Comparison of ENCODE assay signal across 26 cellular contexts in genomic region chr17:73616120-73616872, GRCh38. TPM values are rescaled to one million over a fixed set of nuclear protein-coding genes. Genes with fewer than 3 reads are reported as not detected.
A peak's percentile ranks its signal among the peaks of the same experiment; 100 is the strongest.
DNase-seq lines count a peak whose midpoint lies in the region; ATAC-seq, FAIRE-seq and TF ChIP-seq lines count a peak whose summit lies in the region.
"Had no signal": no experiment of that assay in that cellular context is flagged by ENCODE, and none has a peak within 500 bp of the region (broad histone marks: within the 10 kb centered on the region; RNA-seq: fewer than 3 reads in every experiment).

No MANE protein-coding gene starts in this region.

- no peak for DNase-seq in bronchial epithelial cell (ENCODE audit: low read depth)
- DNase-seq in stimulated activated effector memory CD8-positive, alpha-beta T cell treated with anti-CD3 and anti-CD28 coated beads, Interleukin-12 subunit alpha, Interleukin-12 subunit beta, amount 100 ng/mL, for 72 hours (ENCODE audit: low spot score in 2 of 2) = no peak
- no peak for DNase-seq in CD8-positive, alpha-beta memory T cell
- no peak for DNase-seq in HUDEP-2 (lab: John Stamatoyannopoulos, UW; ENCODE audit: unreplicated experiment in 76 of 76)
- DNase-seq: activated CD4-positive, alpha-beta T cell treated with anti-CD3 and anti-CD28 coated beads for 4 hours; activated naive CD4-positive, alpha-beta T cell treated with anti-CD3 and anti-CD28 coated beads, Interleukin-2, amount 10 ng/mL, durations not matched to agents 7 days and 5 days; activated T-cell treated with anti-CD3 and anti-CD28 coated beads, Interleukin-2, amount 50 U/mL, for 72 hours; aorta; CD4-positive, alpha-beta memory T cell; effector CD8-positive, alpha-beta T cell; foreskin keratinocyte; GF-D8; naive B cell; NCI-H187 treated with DMSO at 0.1 percent for 48 hours; NCI-H2227 treated with DMSO at 0.1 percent for 48 hours; SJCRH30; stimulated activated CD4-positive, alpha-beta T cell treated with anti-CD3 and anti-CD28 coated beads, Interleukin-1b, Interleukin-23, amount 100 ng/mL, for 48 hours; T-cell; testis had no signal

- TF ChIP-seq CTCF in bronchial epithelial cell (IDR thresholded peaks at IDR 0.05; ENCODE audit: insufficient read depth, low read length, severe bottlenecking) = no peak

- no peak overlapping the region for H3K4me3 ChIP-seq in HUES64 (ENCODE audit: low read length)
- H3K4me3 ChIP-seq in bronchial epithelial cell (ENCODE audit: low read depth, low read length) = no peak overlapping the region
- H3K4me3 ChIP-seq in mesodermal cell (ENCODE audit: extremely low read depth, insufficient read depth, low read length, poor library complexity, severe bottlenecking) = no peak overlapping the region
- H3K4me3 ChIP-seq in CD8-positive, alpha-beta memory T cell (ENCODE audit: low read length) = no peak overlapping the region
- H3K4me3 ChIP-seq: SJCRH30, testis had no signal

- peak overlapping the region; percentile 34 for H3K27ac Mint-ChIP-seq in stimulated activated effector memory CD8-positive, alpha-beta T cell treated with anti-CD3 and anti-CD28 coated beads, Interleukin-12 subunit alpha, Interleukin-12 subunit beta, amount 100 ng/mL, for 72 hours
- H3K27ac Mint-ChIP-seq in CD8-positive, alpha-beta memory T cell = no peak overlapping the region
- H3K27ac Mint-ChIP-seq: activated naive CD4-positive, alpha-beta T cell treated with anti-CD3 and anti-CD28 coated beads, Interleukin-2, amount 10 ng/mL, durations not matched to agents 7 days and 5 days; activated T-cell treated with anti-CD3 and anti-CD28 coated beads, Interleukin-2, amount 50 U/mL, for 72 hours; CD4-positive, alpha-beta memory T cell; T-cell had no signal

- FAIRE-seq in bronchial epithelial cell (lab: Jason Lieb, UNC) = peak; percentile 72
- FAIRE-seq: TTC549 had no signal

- peaks cover 5% of the 10 kb centered on the region for H3K9me3 Mint-ChIP-seq in stimulated activated effector memory CD8-positive, alpha-beta T cell treated with anti-CD3 and anti-CD28 coated beads, Interleukin-12 subunit alpha, Interleukin-12 subunit beta, amount 100 ng/mL, for 72 hours
- H3K9me3 Mint-ChIP-seq in CD8-positive, alpha-beta memory T cell = peaks cover 9 to 18% (median 10%) of the 10 kb centered on the region in 5 donors
- H3K9me3 Mint-ChIP-seq: activated T-cell treated with anti-CD3 and anti-CD28 coated beads, Interleukin-2, amount 50 U/mL, for 72 hours had no signal

- H3K36me3 ChIP-seq in HUES64 (ENCODE audit: insufficient read depth, low read length) (no peaks in the 10 kb centered on the region), bronchial epithelial cell (ENCODE audit: control insufficient read depth, insufficient read depth, low read length) (no peaks in the 10 kb centered on the region), mesodermal cell (ENCODE audit: control insufficient read depth, insufficient read depth, low read length) (no peaks in the 10 kb centered on the region)
- H3K36me3 ChIP-seq in CD8-positive, alpha-beta memory T cell (ENCODE audit: insufficient read depth, low read length) = no peaks in the 10 kb centered on the region
- H3K36me3 ChIP-seq: SJCRH30 had no signal

- 61% methylated on average over 15 of the region's 15 CpGs for WGBS in HUES64
- WGBS in mesodermal cell (ENCODE audit: insufficient coverage in 2 of 2), 2 experiments = 54 to 62% methylated on average over 10 to 11 of the region's 15 CpGs

- POLR2A ChIA-PET in CD8-positive, alpha-beta memory T cell (lab: Charles Lee) = no interaction called here

- peak overlapping the region; percentile 4; the same call in 1 of the 2 replicates for H3K27ac ChIP-seq in HUES64 (ENCODE audit: low read depth, low read length)
- peak overlapping the region; percentile 81 for H3K27ac ChIP-seq in mesodermal cell (ENCODE audit: low read depth, low read length, severe bottlenecking)
- H3K27ac ChIP-seq in CD8-positive, alpha-beta memory T cell (ENCODE audit: low read depth, low read length) = no peak overlapping the region
- H3K27ac ChIP-seq: foreskin keratinocyte, parathyroid adenoma, SJCRH30, testis had no signal

- H3K27me3 Mint-ChIP-seq in CD8-positive, alpha-beta memory T cell = peaks cover 0 to 3% of the 10 kb centered on the region in 2 donors
- H3K27me3 Mint-ChIP-seq: naive B cell, T-cell had no signal

- no peaks in the 10 kb centered on the region for H3K27me3 ChIP-seq in HUES64 (ENCODE audit: insufficient read depth, low read length)
- H3K27me3 ChIP-seq in bronchial epithelial cell (ENCODE audit: control insufficient read depth, insufficient read depth, low read length) = no peaks in the 10 kb centered on the region
- H3K27me3 ChIP-seq in CD8-positive, alpha-beta memory T cell (ENCODE audit: insufficient read depth, low read length, poor library complexity, severe bottlenecking) = no peaks in the 10 kb centered on the region
- H3K27me3 ChIP-seq: foreskin keratinocyte, SJCRH30, testis had no signal

- H3K9ac ChIP-seq in HUES64 (ENCODE audit: low read depth, low read length) = no peak overlapping the region
- H3K9ac ChIP-seq: parathyroid adenoma had no signal

- H3K36me3 Mint-ChIP-seq in stimulated activated effector memory CD8-positive, alpha-beta T cell treated with anti-CD3 and anti-CD28 coated beads, Interleukin-12 subunit alpha, Interleukin-12 subunit beta, amount 100 ng/mL, for 72 hours = no peaks in the 10 kb centered on the region
- H3K36me3 Mint-ChIP-seq in CD8-positive, alpha-beta memory T cell = peaks cover 0 to 9% (median 0%) of the 10 kb centered on the region in 3 donors
- H3K36me3 Mint-ChIP-seq: CD4-positive, alpha-beta memory T cell had no signal

- ATAC-seq in stimulated activated effector memory CD8-positive, alpha-beta T cell treated with anti-CD3 and anti-CD28 coated beads, Interleukin-12 subunit alpha, Interleukin-12 subunit beta, amount 100 ng/mL, for 72 hours = no peak
- no peak for ATAC-seq in GM21447 (IDR thresholded peaks at IDR 0.05; ENCODE audit: unreplicated experiment)
- ATAC-seq: activated T-cell treated with anti-CD3 and anti-CD28 coated beads, Interleukin-2, amount 50 U/mL, for 72 hours; foreskin keratinocyte; Panc1; T-cell had no signal

- H3K9me3 ChIP-seq in HUES64 (ENCODE audit: insufficient read depth, low read depth, low read length) (peaks cover 10% of the 10 kb centered on the region; the same call in 1 of the 2 replicates), mesodermal cell (ENCODE audit: control insufficient read depth, low read length) (peaks cover 6% of the 10 kb centered on the region)
- H3K9me3 ChIP-seq in CD8-positive, alpha-beta memory T cell (ENCODE audit: low read length) = no peaks in the 10 kb centered on the region
- H3K9me3 ChIP-seq: testis had no signal

- CTCF ChIA-PET in CD8-positive, alpha-beta memory T cell (lab: Charles Lee) = no interaction called here

- no peaks in the 10 kb centered on the region for H3K4me1 Mint-ChIP-seq in stimulated activated effector memory CD8-positive, alpha-beta T cell treated with anti-CD3 and anti-CD28 coated beads, Interleukin-12 subunit alpha, Interleukin-12 subunit beta, amount 100 ng/mL, for 72 hours
- H3K4me1 Mint-ChIP-seq in CD8-positive, alpha-beta memory T cell = no peaks in the 10 kb centered on the region
- H3K4me1 Mint-ChIP-seq: CD4-positive, alpha-beta memory T cell had no signal

- H3K4me1 ChIP-seq in HUES64 (ENCODE audit: insufficient read depth, low read length) (peaks cover 43% of the 10 kb centered on the region), mesodermal cell (ENCODE audit: control insufficient read depth, insufficient read depth, low read length, poor library complexity, severe bottlenecking) (peaks cover 47% of the 10 kb centered on the region)
- H3K4me1 ChIP-seq in CD8-positive, alpha-beta memory T cell (ENCODE audit: insufficient read depth, low read length) = no peaks in the 10 kb centered on the region
- H3K4me1 ChIP-seq: parathyroid adenoma, testis had no signal

- H3K4me3 Mint-ChIP-seq in stimulated activated effector memory CD8-positive, alpha-beta T cell treated with anti-CD3 and anti-CD28 coated beads, Interleukin-12 subunit alpha, Interleukin-12 subunit beta, amount 100 ng/mL, for 72 hours = no peak overlapping the region
- no peak overlapping the region for H3K4me3 Mint-ChIP-seq in CD8-positive, alpha-beta memory T cell
- H3K4me3 Mint-ChIP-seq: activated naive CD4-positive, alpha-beta T cell treated with anti-CD3 and anti-CD28 coated beads, Interleukin-2, amount 10 ng/mL, durations not matched to agents 7 days and 5 days; activated T-cell treated with anti-CD3 and anti-CD28 coated beads, Interleukin-2, amount 50 U/mL, for 72 hours; CD4-positive, alpha-beta memory T cell; T-cell had no signal

RNA-seq across cellular contexts. Expression of gene SDK2, which starts 27.9 kb away (rescaled TPM):
- polyA plus RNA-seq in HUES64 (2013, experiment 1 of 2) = 8.2 TPM
- polyA plus RNA-seq in HUES64 (2013, experiment 2 of 2) = 14.3 TPM
- total RNA-seq in bronchial epithelial cell = 2.1 and 5.5 TPM in 2 replicates
- polyA plus RNA-seq in mesodermal cell (2013, experiment 1 of 2) = 21.5 TPM
- polyA plus RNA-seq in mesodermal cell (2013, experiment 2 of 2) = 16.0 TPM
- total RNA-seq in CD8-positive, alpha-beta memory T cell = under 1 TPM; 0.35 to 0.44 TPM
- 0.54 TPM for polyA plus RNA-seq in CD8-positive, alpha-beta memory T cell
- total RNA-seq: lung microvascular endothelial cell had no signal
